In the genomic region with DNA sequence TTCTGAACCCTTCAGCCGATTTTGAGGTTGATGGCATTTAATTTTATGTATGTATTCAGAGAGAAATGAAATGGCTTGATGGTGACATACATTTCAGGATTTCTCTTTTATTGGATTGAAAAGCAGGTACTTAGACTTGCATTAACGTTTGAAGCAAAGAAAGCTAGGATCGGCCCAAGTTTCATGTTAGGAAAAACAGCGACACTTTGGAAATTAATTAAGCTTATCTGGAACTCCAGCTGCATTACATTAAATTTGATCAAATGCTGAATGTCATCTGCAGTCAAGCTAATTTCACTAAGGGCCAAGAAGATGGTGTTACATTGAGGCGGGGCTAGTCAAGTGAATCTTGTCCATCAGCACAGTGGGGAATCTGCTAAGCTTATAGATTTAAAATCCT, we compare ENCODE assay signal across 3 cellular contexts.
"Had no signal": no experiment of that assay in that cellular context is flagged by ENCODE, and none has a peak within 500 bp of the region (broad histone marks: within the 10 kb centered on the region; RNA-seq: fewer than 3 reads in every experiment).

No MANE protein-coding gene starts in this region.

- DNase-seq: GDM1, GF-D8 had no signal

- H3K4me3 ChIP-seq: GM12878 had no signal
